In genomic region chr4:21184788-21185187, GRCh38 we compare ENCODE assay signal across 29 cellular contexts.
DNase-seq lines count a peak whose midpoint lies in the region; ATAC-seq and TF ChIP-seq lines count a peak whose summit lies in the region.
"Had no signal": no experiment of that assay in that cellular context is flagged by ENCODE, and none has a peak within 500 bp of the region (broad histone marks: within the 10 kb centered on the region; RNA-seq: fewer than 3 reads in every experiment).

No MANE protein-coding gene starts in this region.

- H3K9ac ChIP-seq in SK-N-SH, result no peak overlapping the region

- no peak overlapping the region for H3K27ac ChIP-seq in SK-N-SH (ENCODE audit: low read depth in 2 of 2, low read length in 1 of 2)
- H3K27ac ChIP-seq in adrenal gland, result no peak overlapping the region
- H3K27ac ChIP-seq in gastroesophageal sphincter, result no peak overlapping the region
- H3K27ac ChIP-seq: body of pancreas, neutrophil, Peyer's patch, testis had no signal

- ATAC-seq in SK-N-SH treated with all-trans-retinoic acid at 6 μM for 48 hours, result no peak
- ATAC-seq in GM21737 (IDR thresholded peaks at IDR 0.05; ENCODE audit: unreplicated experiment), result no peak
- no peak for ATAC-seq in gastroesophageal sphincter
- ATAC-seq in HG02763 (IDR thresholded peaks at IDR 0.05; ENCODE audit: unreplicated experiment), result no peak
- ATAC-seq: activated CD8-positive, alpha-beta T cell treated with anti-CD3 and anti-CD28 coated beads, Interleukin-2, amount 10 ng/mL, durations not matched to agents 7 days and 5 days; activated T-helper 17 cell treated with anti-CD3 and anti-CD28 coated beads, Interleukin-2, amount 50 U/mL, for 72 hours; body of pancreas; sciatic nerve had no signal

- no peaks in the 10 kb centered on the region for H3K9me3 ChIP-seq in SK-N-SH
- H3K9me3 ChIP-seq in adrenal gland (replicated peaks in 1 of 3), result no peaks in the 10 kb centered on the region
- H3K9me3 ChIP-seq in gastroesophageal sphincter, result no peaks in the 10 kb centered on the region
- H3K9me3 ChIP-seq: body of pancreas, HAP-1, neutrophil, Peyer's patch, testis had no signal

- DNase-seq in SK-N-SH, result no peak
- DNase-seq in adrenal gland, result no peak
- peak; percentile 20 for DNase-seq in kidney tubule cell (ENCODE audit: low spot score)
- no peak for DNase-seq in NCI-H526 treated with DMSO at 0.1 percent for 48 hours (lab: John Stamatoyannopoulos, UW)
- DNase-seq: activated CD4-positive, alpha-beta T cell treated with anti-CD3 and anti-CD28 coated beads for 4 hours; activated CD8-positive, alpha-beta T cell treated with anti-CD3 and anti-CD28 coated beads, Interleukin-2, amount 10 ng/mL, durations not matched to agents 7 days and 5 days; activated naive CD4-positive, alpha-beta T cell treated with anti-CD3 and anti-CD28 coated beads, Interleukin-2, amount 10 ng/mL, durations not matched to agents 7 days and 5 days; body of pancreas; CD4-positive, alpha-beta memory T cell; DND-41; immature natural killer cell; Karpas-422; mesenchymal stem cell; NCI-H1417 treated with DMSO at 0.1 percent for 48 hours; NCI-H2081; NCI-H226; NCI-H69; Peyer's patch; stimulated activated CD8-positive, alpha-beta memory T cell treated with anti-CD3 and anti-CD28 coated beads, Interleukin-4, amount 100 ng/mL, for 48 hours; T-helper 9 cell; testis had no signal

- H3F3A ChIP-seq in SK-N-SH (replicated peaks; ENCODE audit: insufficient read depth), result no peaks in the 10 kb centered on the region

- no peaks in the 10 kb centered on the region for H3K4me1 ChIP-seq in SK-N-SH (ENCODE audit: control insufficient read depth in 1 of 2, insufficient read depth in 2 of 2, low read depth in 1 of 2, low read length in 1 of 2)
- H3K4me1 ChIP-seq in adrenal gland (replicated peaks in 1 of 2), result no peaks in the 10 kb centered on the region
- no peaks in the 10 kb centered on the region for H3K4me1 ChIP-seq in gastroesophageal sphincter
- H3K4me1 ChIP-seq: body of pancreas, HAP-1, Peyer's patch, testis had no signal

- H3K9me2 ChIP-seq in SK-N-SH, result no peaks in the 10 kb centered on the region

- no peaks in the 10 kb centered on the region for H4K20me1 ChIP-seq in SK-N-SH (ENCODE audit: insufficient read depth)

- POLR2A ChIA-PET in SK-N-SH (lab: Yijun Ruan, JAX), result no interaction called here

- WGBS in SK-N-SH (ENCODE audit: low lambda C conversion rate), result 60% methylated on average over 2 of the region's 2 CpGs
- WGBS in adrenal gland, 4 donors, result 49 to 62% (median 58%) methylated on average over 2 of the region's 2 CpGs
- 56 to 92% methylated on average over 2 of the region's 2 CpGs for WGBS in gastroesophageal sphincter (ENCODE audit: low coverage in 1 of 2), 2 donors

- H3K27me3 ChIP-seq in SK-N-SH (ENCODE audit: insufficient read depth) (no peaks in the 10 kb centered on the region), adrenal gland (no peaks in the 10 kb centered on the region), gastroesophageal sphincter (no peaks in the 10 kb centered on the region)
- H3K27me3 ChIP-seq: body of pancreas, neutrophil, Peyer's patch, testis had no signal

- H3K4me3 ChIP-seq in SK-N-SH (ENCODE audit: low read depth in 2 of 2, low read length in 1 of 2), result no peak overlapping the region
- no peak overlapping the region for H3K4me3 ChIP-seq in adrenal gland
- H3K4me3 ChIP-seq in gastroesophageal sphincter, result no peak overlapping the region
- H3K4me3 ChIP-seq: body of pancreas, HAP-1, Peyer's patch, testis had no signal

- no peak overlapping the region for H3K4me2 ChIP-seq in SK-N-SH

- intact Hi-C loops in adrenal gland (cut with DNase I), result loop anchor here in 1 of 2 donors (10.0 kb wide), 1 partner anchor 280 kb away; no protein-coding TSS in a partner anchor

- H3K79me2 ChIP-seq in SK-N-SH (ENCODE audit: insufficient read depth), result no peaks in the 10 kb centered on the region

- no peak for TF ChIP-seq POLR2A in adrenal gland (IDR thresholded peaks at IDR 0.05)
- no peak for TF ChIP-seq POLR2A in gastroesophageal sphincter (IDR thresholded peaks at IDR 0.05)

- TF ChIP-seq CTCF in SK-N-SH (IDR thresholded peaks at IDR 0.05) (no peak; the same call in 1 of the 2 replicates), adrenal gland (IDR thresholded peaks at IDR 0.05) (peak in 5 of 6 experiments; percentile 15 to 43 (median 38)), gastroesophageal sphincter (IDR thresholded peaks at IDR 0.05) (no peak)

- peak; percentile 31 for TF ChIP-seq RAD21 in SK-N-SH (IDR thresholded peaks at IDR 0.05; ENCODE audit: low read length)

- no peak for TF ChIP-seq EP300 in SK-N-SH (IDR thresholded peaks at IDR 0.05; ENCODE audit: borderline replicate concordance in 1 of 2, low read depth in 1 of 2, low read length in 1 of 2)
- no peak for TF ChIP-seq EP300 in gastroesophageal sphincter (IDR thresholded peaks at IDR 0.05)

- H3K36me3 ChIP-seq in SK-N-SH (replicated peaks in 1 of 2; ENCODE audit: control insufficient read depth in 1 of 2, insufficient read depth in 2 of 2, low read length in 1 of 2), result no peaks in the 10 kb centered on the region
- no peaks in the 10 kb centered on the region for H3K36me3 ChIP-seq in adrenal gland (replicated peaks in 1 of 2)
- no peaks in the 10 kb centered on the region for H3K36me3 ChIP-seq in gastroesophageal sphincter
- H3K36me3 ChIP-seq: HAP-1, neutrophil, Peyer's patch had no signal

- no peak overlapping the region for H2AFZ ChIP-seq in SK-N-SH (ENCODE audit: low read depth)

- CTCF ChIA-PET in SK-N-SH (lab: Yijun Ruan, JAX), result interaction anchor here (1.7 kb wide), 1 partner anchor 16 kb away, joined by 4 read pairs; no protein-coding TSS in a partner anchor

TF ChIP-seq in SK-N-SH, 30 proteins besides CTCF, POLR2A, EP300 and RAD21 (continues in another document):
- TF ChIP-seq FOXM1 (IDR thresholded peaks at IDR 0.05; ENCODE audit: low read depth) (no peak), SIN3A (IDR thresholded peaks at IDR 0.05; ENCODE audit: borderline replicate concordance, low read depth, low read length) (no peak), RFX5 (IDR thresholded peaks at IDR 0.05; ENCODE audit: low read length) (no peak), REST (IDR thresholded peaks at IDR 0.05; ENCODE audit: low read depth, low read length) (no peak), RXRA (IDR thresholded peaks at IDR 0.05; ENCODE audit: borderline replicate concordance, low read depth) (no peak)

TF ChIP-seq in SK-N-SH treated with all-trans-retinoic acid at 6 μM for 48 hours, 23 proteins besides CTCF, POLR2A, EP300 and RAD21:
- TF ChIP-seq TOX (CRISPR knock-in tag; IDR thresholded peaks at IDR 0.05; ENCODE audit: borderline replicate concordance) (no peak), CSDC2 (CRISPR knock-in tag; IDR thresholded peaks at IDR 0.05) (no peak)

Comparison
In these comparisons a context has a peak if more than half of its experiments do, and no peak if none do; other contexts are left out.
1. CTCF ChIP-seq: peak in adrenal gland (5 of 6); none in SK-N-SH (single experiment) and gastroesophageal sphincter (0 of 4).